In genomic region chr22:32561163-32561562, GRCh38 we compare ENCODE assay signal across 23 cellular contexts.
"Had no signal": no experiment of that assay in that cellular context is flagged by ENCODE, and none has a peak within 500 bp of the region (broad histone marks: within the 10 kb centered on the region; RNA-seq: fewer than 3 reads in every experiment).

No MANE protein-coding gene starts in this region.

- H3K36me3 ChIP-seq: gastroesophageal sphincter, heart left ventricle, thyroid gland had no signal

- H3K9me3 ChIP-seq: gastroesophageal sphincter, heart left ventricle, thyroid gland had no signal

- H3K27ac ChIP-seq: gastroesophageal sphincter, heart left ventricle, SK-N-MC, thyroid gland had no signal

- DNase-seq: activated CD4-positive, alpha-beta T cell treated with anti-CD3 and anti-CD28 coated beads for 4 hours; activated CD4-positive, alpha-beta T cell treated with anti-CD3 and anti-CD28 coated beads, Interleukin-2, amount 50 U/mL, for 48 hours; activated CD4-positive, CD25-positive, alpha-beta regulatory T cell; activated effector memory CD4-positive, alpha-beta T cell treated with Interleukin-2 at 50 U/mL for 16 hours; activated naive CD4-positive, alpha-beta T cell treated with anti-CD3 and anti-CD28 coated beads, Interleukin-2, amount 10 ng/mL, durations not matched to agents 7 days and 5 days; activated T-cell treated with anti-CD3 and anti-CD28 coated beads, Interleukin-2, amount 50 U/mL, for 72 hours; amygdala; caudate nucleus; dermis blood vessel endothelial cell; effector CD8-positive, alpha-beta T cell; heart left ventricle; left cardiac atrium; mesenchymal stem cell; naive B cell; retina; stimulated activated CD4-positive, alpha-beta T cell treated with anti-CD3 and anti-CD28 coated beads, Interleukin-4, amount 100 ng/mL, for 24 hours; stimulated activated naive CD8-positive, alpha-beta T cell treated with anti-CD3 and anti-CD28 coated beads, Interleukin-15, Interleukin-2, amounts not matched to agents 100 U/mL and 50 U/mL, for 24 hours; SW 1271; T-helper 17 cell; thyroid gland had no signal

- ATAC-seq: activated T-cell treated with anti-CD3 and anti-CD28 coated beads, Interleukin-2, amount 50 U/mL, for 72 hours; gastroesophageal sphincter; heart left ventricle; left cardiac atrium; stimulated activated naive CD8-positive, alpha-beta T cell treated with anti-CD3 and anti-CD28 coated beads, Interleukin-15, Interleukin-2, amounts not matched to agents 100 U/mL and 50 U/mL, for 24 hours; T-helper 17 cell had no signal

- FAIRE-seq: islet of Langerhans had no signal

- H3K4me3 ChIP-seq: gastroesophageal sphincter, heart left ventricle, SK-N-MC, thyroid gland had no signal

- H3K27me3 ChIP-seq: gastroesophageal sphincter, heart left ventricle, thyroid gland had no signal
